1 cellular context compared by ENCODE assay signal in genomic region chr5:177984565-177985166, GRCh38.
TF ChIP-seq lines count a peak whose summit lies in the region.

No MANE protein-coding gene starts in this region.

TF ChIP-seq in A549, 52 proteins besides CTCF, POLR2A, EP300 and RAD21 (continued from another document):
- TF ChIP-seq ESRRA (IDR thresholded peaks at IDR 0.05; ENCODE audit: borderline replicate concordance, low read length) (no peak), TFCP2L1 (CRISPR knock-in tag; IDR thresholded peaks at IDR 0.05) (no peak), CHD4 (IDR thresholded peaks at IDR 0.05; ENCODE audit: borderline replicate concordance) (no peak), NPAS2 (CRISPR knock-in tag; IDR thresholded peaks at IDR 0.05; ENCODE audit: borderline replicate concordance) (no peak), ZSCAN20 (CRISPR knock-in tag; IDR thresholded peaks at IDR 0.05) (no peak), NR3C1 (IDR thresholded peaks at IDR 0.05) (no peak), HDAC2 (IDR thresholded peaks at IDR 0.05) (no peak), RARB (CRISPR knock-in tag; IDR thresholded peaks at IDR 0.05) (no peak)
